ENCODE assay signal across 8 cellular contexts in genomic region chr5:134464988-134465855, GRCh38. TPM values are rescaled to one million over a fixed set of nuclear protein-coding genes. Genes with fewer than 3 reads are reported as not detected.
A peak's percentile ranks its signal among the peaks of the same experiment; 100 is the strongest.
DNase-seq lines count a peak whose midpoint lies in the region; ATAC-seq and TF ChIP-seq lines count a peak whose summit lies in the region.

No MANE protein-coding gene starts in this region.

- H3K9me3 Mint-ChIP-seq in T-helper 1 cell treated with Interleukin-12 subunit alpha and Interleukin-12 subunit beta and Interleukin-4 antibody, amounts not matched to agents 30 μg/mL and 1 μg/mL, for 36 hours, result no peaks in the 10 kb centered on the region
- H3K9me3 Mint-ChIP-seq in central memory CD8-positive, alpha-beta T cell, result no peaks in the 10 kb centered on the region
- H3K9me3 Mint-ChIP-seq in neural crest cell, result no peaks in the 10 kb centered on the region

- H3K4me3 Mint-ChIP-seq in T-helper 1 cell treated with Interleukin-12 subunit alpha and Interleukin-12 subunit beta and Interleukin-4 antibody, amounts not matched to agents 30 μg/mL and 1 μg/mL, for 36 hours, result peak overlapping the region; percentile 57
- peak overlapping the region; percentile 73 for H3K4me3 Mint-ChIP-seq in central memory CD8-positive, alpha-beta T cell
- H3K4me3 Mint-ChIP-seq in neural crest cell, result peak overlapping the region; percentile 86

- DNase-seq in T-helper 1 cell (no peak), neural crest cell (ENCODE audit: low read depth, low spot score) (no peak), NCI-H2196 (lab: John Stamatoyannopoulos, UW; ENCODE audit: unreplicated experiment) (no peak), ureter (ENCODE audit: low spot score) (no peak), GOT3 (lab: John Stamatoyannopoulos, UW) (no peak)
- no peak for DNase-seq in central memory CD8-positive, alpha-beta T cell (ENCODE audit: low spot score in 2 of 2)

- H3K36me3 Mint-ChIP-seq in T-helper 1 cell treated with Interleukin-12 subunit alpha and Interleukin-12 subunit beta and Interleukin-4 antibody, amounts not matched to agents 30 μg/mL and 1 μg/mL, for 36 hours (ENCODE audit: low read depth), result no peaks in the 10 kb centered on the region
- no peaks in the 10 kb centered on the region for H3K36me3 Mint-ChIP-seq in central memory CD8-positive, alpha-beta T cell (ENCODE audit: insufficient read depth)
- H3K36me3 Mint-ChIP-seq in neural crest cell (ENCODE audit: low read depth), result no peaks in the 10 kb centered on the region

- ATAC-seq in HG03460 (IDR thresholded peaks at IDR 0.05; ENCODE audit: unreplicated experiment), result peak; percentile 39
- ATAC-seq in central memory CD8-positive, alpha-beta T cell (replicated peaks; ENCODE audit: extremely low read depth, poor library complexity, severe bottlenecking), result peak; percentile 17

- no peaks in the 10 kb centered on the region for H3K27me3 Mint-ChIP-seq in T-helper 1 cell treated with Interleukin-12 subunit alpha and Interleukin-12 subunit beta and Interleukin-4 antibody, amounts not matched to agents 30 μg/mL and 1 μg/mL, for 36 hours (ENCODE audit: low read depth)
- H3K27me3 Mint-ChIP-seq in central memory CD8-positive, alpha-beta T cell, result no peaks in the 10 kb centered on the region
- peaks cover 4% of the 10 kb centered on the region for H3K27me3 Mint-ChIP-seq in neural crest cell (ENCODE audit: low read depth)

- peak overlapping the region; percentile 14 for H3K27ac Mint-ChIP-seq in T-helper 1 cell treated with Interleukin-12 subunit alpha and Interleukin-12 subunit beta and Interleukin-4 antibody, amounts not matched to agents 30 μg/mL and 1 μg/mL, for 36 hours
- H3K27ac Mint-ChIP-seq in central memory CD8-positive, alpha-beta T cell (ENCODE audit: low read depth), result no peak overlapping the region
- H3K27ac Mint-ChIP-seq in neural crest cell (ENCODE audit: unreplicated experiment), result no peak overlapping the region

- no peak for TF ChIP-seq CTCF in neural crest cell (conservative IDR thresholded peaks at IDR 0.05)

- peaks cover 15% of the 10 kb centered on the region for H3K4me1 Mint-ChIP-seq in T-helper 1 cell treated with Interleukin-12 subunit alpha and Interleukin-12 subunit beta and Interleukin-4 antibody, amounts not matched to agents 30 μg/mL and 1 μg/mL, for 36 hours (ENCODE audit: low read depth)
- peaks cover 5% of the 10 kb centered on the region for H3K4me1 Mint-ChIP-seq in central memory CD8-positive, alpha-beta T cell
- H3K4me1 Mint-ChIP-seq in neural crest cell, result peaks cover 11% of the 10 kb centered on the region

RNA-seq across cellular contexts. Expression of gene CDKN2AIPNL, which starts 53.5 kb away (rescaled TPM):
- total RNA-seq in neural crest cell, result 47.0 and 55.1 TPM in 2 replicates
- total RNA-seq in ureter, result 23.5 TPM
